Comparison of ENCODE assay signal across 8 cellular contexts in the genomic region with DNA sequence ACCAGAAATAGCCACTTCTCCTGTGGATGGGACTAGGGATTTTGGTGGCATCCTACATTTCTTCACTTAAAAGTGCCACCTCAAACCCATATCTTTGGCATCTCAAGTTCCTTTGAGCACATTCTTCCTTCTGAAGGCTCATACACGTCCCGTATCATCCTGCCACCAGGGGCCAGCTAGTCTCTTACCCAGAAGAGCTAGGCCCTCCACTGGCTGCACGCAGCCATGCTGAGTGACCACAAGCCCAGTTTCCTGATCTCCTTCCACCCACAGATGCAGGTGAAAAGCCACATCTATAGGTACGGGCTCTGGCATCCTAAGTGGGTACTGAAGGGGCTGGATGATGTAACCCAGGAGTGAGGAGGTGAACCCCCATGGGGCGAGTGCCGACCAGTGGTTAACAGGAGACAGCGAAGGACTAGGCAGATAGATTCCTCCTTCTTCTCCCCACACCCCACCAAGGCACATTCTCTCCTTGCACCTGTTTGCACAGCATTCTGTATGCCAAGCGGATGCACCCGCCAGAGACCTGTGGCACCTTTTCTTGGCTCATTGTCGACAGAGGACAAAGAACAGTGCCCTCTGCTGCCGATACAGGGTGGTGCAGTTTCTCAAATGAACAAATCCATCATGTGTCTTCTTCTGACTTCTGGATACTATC. TPM values are rescaled to one million over a fixed set of nuclear protein-coding genes. Genes with fewer than 3 reads are reported as not detected.
DNase-seq lines count a peak whose midpoint lies in the region; TF ChIP-seq lines count a peak whose summit lies in the region.

No MANE protein-coding gene starts in this region.

- H3K4me3 ChIP-seq in WI38 (ENCODE audit: low read depth, low read length) (no peak overlapping the region), liver (ENCODE audit: low read depth in 1 of 3, low read length in 3 of 3) (no peak overlapping the region)

- no peak overlapping the region for H3K27ac ChIP-seq in liver (ENCODE audit: low read depth in 1 of 2, low read length in 2 of 2)

- H3K4me1 ChIP-seq in liver (ENCODE audit: control insufficient read depth in 4 of 4, insufficient read depth in 4 of 4, low read length in 3 of 4): no peaks in the 10 kb centered on the region

- peak; percentile 80 for TF ChIP-seq CTCF in WI38 (IDR thresholded peaks at IDR 0.05; ENCODE audit: low read depth, low read length)
- peak; percentile 69 for TF ChIP-seq CTCF in liver (IDR thresholded peaks at IDR 0.05; ENCODE audit: low read depth, low read length, missing input control)

- WGBS in liver: 50% methylated on average over 11 of the region's 11 CpGs

- DNase-seq in NCI-H146 (lab: John Stamatoyannopoulos, UW) (peak; percentile 14), NCI-H146 treated with DMSO at 0.1 percent for 48 hours (lab: John Stamatoyannopoulos, UW; ENCODE audit: unreplicated experiment) (no peak), MV-4-11 (lab: John Stamatoyannopoulos, UW) (peak; percentile 51), DMS153 (lab: John Stamatoyannopoulos, UW) (no peak)
- peak; percentile 20 for DNase-seq in central memory CD4-positive, alpha-beta T cell
- peak; percentile 57 for DNase-seq in stimulated activated CD8-positive, alpha-beta memory T cell treated with anti-CD3 and anti-CD28 coated beads, Interleukin-4, amount 100 ng/mL, for 24 hours (ENCODE audit: low read depth)

- TF ChIP-seq RAD21 in liver (IDR thresholded peaks at IDR 0.05): peak; percentile 59 to 77

- no peaks in the 10 kb centered on the region for H3K36me3 ChIP-seq in liver (ENCODE audit: control insufficient read depth in 4 of 4, insufficient read depth in 3 of 4, low read depth in 1 of 4, low read length in 3 of 4)

- no peak overlapping the region for H3K9ac ChIP-seq in liver (ENCODE audit: low read depth in 1 of 2, low read length in 2 of 2)

- H3K27me3 ChIP-seq in liver (ENCODE audit: control insufficient read depth in 4 of 4, insufficient read depth in 4 of 4, low read length in 3 of 4): no peaks in the 10 kb centered on the region

- no peaks in the 10 kb centered on the region for H3K9me3 ChIP-seq in liver (ENCODE audit: control insufficient read depth in 4 of 4, low read length in 3 of 4)

TF ChIP-seq in liver, 16 proteins besides CTCF, POLR2A, EP300 and RAD21:
- TF ChIP-seq MAX (IDR thresholded peaks at IDR 0.05): no peak
- no peak for TF ChIP-seq SP1 (IDR thresholded peaks at IDR 0.05)
- TF ChIP-seq FOXA2 (IDR thresholded peaks at IDR 0.05): no peak
- no peak for TF ChIP-seq EGR1 (IDR thresholded peaks at IDR 0.05; ENCODE audit: low read depth in 2 of 2)
- TF ChIP-seq, protein P1, sequence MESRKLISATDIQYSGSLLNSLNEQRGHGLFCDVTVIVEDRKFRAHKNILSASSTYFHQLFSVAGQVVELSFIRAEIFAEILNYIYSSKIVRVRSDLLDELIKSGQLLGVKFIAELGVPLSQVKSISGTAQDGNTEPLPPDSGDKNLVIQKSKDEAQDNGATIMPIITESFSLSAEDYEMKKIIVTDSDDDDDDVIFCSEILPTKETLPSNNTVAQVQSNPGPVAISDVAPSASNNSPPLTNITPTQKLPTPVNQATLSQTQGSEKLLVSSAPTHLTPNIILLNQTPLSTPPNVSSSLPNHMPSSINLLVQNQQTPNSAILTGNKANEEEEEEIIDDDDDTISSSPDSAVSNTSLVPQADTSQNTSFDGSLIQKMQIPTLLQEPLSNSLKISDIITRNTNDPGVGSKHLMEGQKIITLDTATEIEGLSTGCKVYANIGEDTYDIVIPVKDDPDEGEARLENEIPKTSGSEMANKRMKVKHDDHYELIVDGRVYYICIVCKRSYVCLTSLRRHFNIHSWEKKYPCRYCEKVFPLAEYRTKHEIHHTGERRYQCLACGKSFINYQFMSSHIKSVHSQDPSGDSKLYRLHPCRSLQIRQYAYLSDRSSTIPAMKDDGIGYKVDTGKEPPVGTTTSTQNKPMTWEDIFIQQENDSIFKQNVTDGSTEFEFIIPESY (IDR thresholded peaks at IDR 0.05): no peak
- TF ChIP-seq FOXA1 (IDR thresholded peaks at IDR 0.05): no peak
- TF ChIP-seq JUND (IDR thresholded peaks at IDR 0.05): no peak

RNA-seq across cellular contexts. Expression of gene SCGB3A1, which starts 14.4 kb away (rescaled TPM):
- not detected for total RNA-seq in liver
- 1 to 10 TPM; 1.5 TPM for polyA plus RNA-seq in liver

RNA-seq across cellular contexts. Expression of gene FLT4, which starts 43.7 kb away (rescaled TPM):
- 10 to 100 TPM in 1 of 2 donors, 1 to 10 TPM in 1; 8.7 to 19.9 TPM for total RNA-seq in liver
- polyA plus RNA-seq in liver: 1 to 10 TPM; 2.0 to 6.5 TPM

Comparison
In these comparisons a context has a peak if more than half of its experiments do, and no peak if none do; other contexts are left out.
1. DNase-seq: peak in NCI-H146 (single experiment), MV-4-11 (single experiment), central memory CD4-positive, alpha-beta T cell (single experiment) and stimulated activated CD8-positive, alpha-beta memory T cell treated with anti-CD3 and anti-CD28 coated beads, Interleukin-4, amount 100 ng/mL, for 24 hours (single experiment); none in NCI-H146 treated with DMSO at 0.1 percent for 48 hours (single experiment) and DMS153 (single experiment).